In the genomic region with DNA sequence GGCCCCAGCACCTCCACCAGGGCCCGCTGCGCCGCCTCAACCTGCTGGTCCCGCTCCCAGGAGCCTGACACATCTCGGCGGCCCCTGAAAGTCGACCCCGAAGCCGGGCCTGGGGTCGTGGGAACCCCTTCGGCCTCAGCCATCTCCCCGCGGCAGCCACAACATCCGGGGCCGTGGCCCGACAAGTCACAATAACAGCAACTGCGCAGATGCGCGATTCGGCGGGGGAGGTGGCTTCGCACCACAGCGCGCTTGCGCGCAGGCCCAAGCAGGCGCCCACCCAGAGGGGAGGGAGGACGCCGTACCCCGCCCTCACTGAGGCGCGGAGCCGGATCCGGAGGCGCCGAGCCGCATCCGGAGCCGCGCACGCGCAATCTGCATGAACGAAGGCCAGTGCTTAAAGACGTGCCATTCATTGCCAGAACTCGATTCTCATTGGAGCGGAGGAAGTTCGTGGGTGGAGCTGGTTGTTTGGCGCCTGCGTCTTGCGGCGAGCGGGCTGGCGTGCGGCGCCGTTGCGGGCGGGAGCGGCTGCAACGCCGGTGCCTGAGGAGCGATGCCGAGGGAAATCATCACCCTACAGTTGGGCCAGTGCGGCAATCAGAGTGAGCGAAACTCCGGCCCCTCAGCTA, we compare ENCODE assay signal across 1 cellular context.
A peak's percentile ranks its signal among the peaks of the same experiment; 100 is the strongest.
TF ChIP-seq lines count a peak whose summit lies in the region.

A gene with protein sequence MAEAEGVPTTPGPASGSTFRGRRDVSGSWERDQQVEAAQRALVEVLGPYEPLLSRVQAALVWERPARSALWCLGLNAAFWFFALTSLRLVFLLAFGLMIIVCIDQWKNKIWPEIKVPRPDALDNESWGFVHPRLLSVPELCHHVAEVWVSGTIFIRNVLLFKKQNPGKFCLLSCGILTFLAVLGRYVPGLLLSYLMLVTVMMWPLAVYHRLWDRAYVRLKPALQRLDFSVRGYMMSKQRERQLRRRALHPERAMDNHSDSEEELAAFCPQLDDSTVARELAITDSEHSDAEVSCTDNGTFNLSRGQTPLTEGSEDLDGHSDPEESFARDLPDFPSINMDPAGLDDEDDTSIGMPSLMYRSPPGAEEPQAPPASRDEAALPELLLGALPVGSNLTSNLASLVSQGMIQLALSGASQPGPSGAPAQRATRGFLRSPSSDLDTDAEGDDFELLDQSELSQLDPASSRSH (minus strand): TSS at position 193 of the 632 bp plus-strand sequence. CDS start 50 bp downstream, at position 143.
A gene (plus strand): TSS at position 502 of the 632 bp plus-strand sequence. CDS start 55 bp downstream, at position 557.

TF ChIP-seq in K562, 482 proteins besides CTCF, POLR2A, EP300 and RAD21 (continued from another document and continues in another):
- TF ChIP-seq MAZ (CRISPR knock-in tag; conservative IDR thresholded peaks at IDR 0.05 in 1 of 2, IDR thresholded peaks at IDR 0.05 in 1 of 2) = peak; percentile 83 to 98
- TF ChIP-seq, protein P1, sequence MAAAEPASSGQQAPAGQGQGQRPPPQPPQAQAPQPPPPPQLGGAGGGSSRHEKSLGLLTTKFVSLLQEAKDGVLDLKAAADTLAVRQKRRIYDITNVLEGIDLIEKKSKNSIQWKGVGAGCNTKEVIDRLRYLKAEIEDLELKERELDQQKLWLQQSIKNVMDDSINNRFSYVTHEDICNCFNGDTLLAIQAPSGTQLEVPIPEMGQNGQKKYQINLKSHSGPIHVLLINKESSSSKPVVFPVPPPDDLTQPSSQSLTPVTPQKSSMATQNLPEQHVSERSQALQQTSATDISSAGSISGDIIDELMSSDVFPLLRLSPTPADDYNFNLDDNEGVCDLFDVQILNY (CRISPR knock-in tag; IDR thresholded peaks at IDR 0.05) = 0 out of 2 replicates have a peak, but pooled peaks have one; percentile 31
- TF ChIP-seq BRD9 (IDR thresholded peaks at IDR 0.05; ENCODE audit: low read depth, partially characterized antibody) = no peak
- TF ChIP-seq, protein P2, sequence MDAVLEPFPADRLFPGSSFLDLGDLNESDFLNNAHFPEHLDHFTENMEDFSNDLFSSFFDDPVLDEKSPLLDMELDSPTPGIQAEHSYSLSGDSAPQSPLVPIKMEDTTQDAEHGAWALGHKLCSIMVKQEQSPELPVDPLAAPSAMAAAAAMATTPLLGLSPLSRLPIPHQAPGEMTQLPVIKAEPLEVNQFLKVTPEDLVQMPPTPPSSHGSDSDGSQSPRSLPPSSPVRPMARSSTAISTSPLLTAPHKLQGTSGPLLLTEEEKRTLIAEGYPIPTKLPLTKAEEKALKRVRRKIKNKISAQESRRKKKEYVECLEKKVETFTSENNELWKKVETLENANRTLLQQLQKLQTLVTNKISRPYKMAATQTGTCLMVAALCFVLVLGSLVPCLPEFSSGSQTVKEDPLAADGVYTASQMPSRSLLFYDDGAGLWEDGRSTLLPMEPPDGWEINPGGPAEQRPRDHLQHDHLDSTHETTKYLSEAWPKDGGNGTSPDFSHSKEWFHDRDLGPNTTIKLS (IDR thresholded peaks at IDR 0.05; ENCODE audit: borderline replicate concordance, low read depth) = peak; percentile 38; the same call in 1 of the 2 replicates
- TF ChIP-seq, protein P3, sequence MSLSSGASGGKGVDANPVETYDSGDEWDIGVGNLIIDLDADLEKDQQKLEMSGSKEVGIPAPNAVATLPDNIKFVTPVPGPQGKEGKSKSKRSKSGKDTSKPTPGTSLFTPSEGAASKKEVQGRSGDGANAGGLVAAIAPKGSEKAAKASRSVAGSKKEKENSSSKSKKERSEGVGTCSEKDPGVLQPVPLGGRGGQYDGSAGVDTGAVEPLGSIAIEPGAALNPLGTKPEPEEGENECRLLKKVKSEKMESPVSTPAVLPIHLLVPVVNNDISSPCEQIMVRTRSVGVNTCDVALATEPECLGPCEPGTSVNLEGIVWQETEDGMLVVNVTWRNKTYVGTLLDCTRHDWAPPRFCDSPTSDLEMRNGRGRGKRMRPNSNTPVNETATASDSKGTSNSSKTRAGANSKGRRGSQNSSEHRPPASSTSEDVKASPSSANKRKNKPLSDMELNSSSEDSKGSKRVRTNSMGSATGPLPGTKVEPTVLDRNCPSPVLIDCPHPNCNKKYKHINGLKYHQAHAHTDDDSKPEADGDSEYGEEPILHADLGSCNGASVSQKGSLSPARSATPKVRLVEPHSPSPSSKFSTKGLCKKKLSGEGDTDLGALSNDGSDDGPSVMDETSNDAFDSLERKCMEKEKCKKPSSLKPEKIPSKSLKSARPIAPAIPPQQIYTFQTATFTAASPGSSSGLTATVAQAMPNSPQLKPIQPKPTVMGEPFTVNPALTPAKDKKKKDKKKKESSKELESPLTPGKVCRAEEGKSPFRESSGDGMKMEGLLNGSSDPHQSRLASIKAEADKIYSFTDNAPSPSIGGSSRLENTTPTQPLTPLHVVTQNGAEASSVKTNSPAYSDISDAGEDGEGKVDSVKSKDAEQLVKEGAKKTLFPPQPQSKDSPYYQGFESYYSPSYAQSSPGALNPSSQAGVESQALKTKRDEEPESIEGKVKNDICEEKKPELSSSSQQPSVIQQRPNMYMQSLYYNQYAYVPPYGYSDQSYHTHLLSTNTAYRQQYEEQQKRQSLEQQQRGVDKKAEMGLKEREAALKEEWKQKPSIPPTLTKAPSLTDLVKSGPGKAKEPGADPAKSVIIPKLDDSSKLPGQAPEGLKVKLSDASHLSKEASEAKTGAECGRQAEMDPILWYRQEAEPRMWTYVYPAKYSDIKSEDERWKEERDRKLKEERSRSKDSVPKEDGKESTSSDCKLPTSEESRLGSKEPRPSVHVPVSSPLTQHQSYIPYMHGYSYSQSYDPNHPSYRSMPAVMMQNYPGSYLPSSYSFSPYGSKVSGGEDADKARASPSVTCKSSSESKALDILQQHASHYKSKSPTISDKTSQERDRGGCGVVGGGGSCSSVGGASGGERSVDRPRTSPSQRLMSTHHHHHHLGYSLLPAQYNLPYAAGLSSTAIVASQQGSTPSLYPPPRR (CRISPR knock-in tag; IDR thresholded peaks at IDR 0.05; ENCODE audit: borderline replicate concordance) = no peak
- no peak for TF ChIP-seq KDM2B (CRISPR knock-in tag; IDR thresholded peaks at IDR 0.05)
- no peak for TF ChIP-seq EWSR1 (IDR thresholded peaks at IDR 0.05; ENCODE audit: borderline replicate concordance, low read depth, partially characterized antibody)
- TF ChIP-seq ZNF311 (CRISPR knock-in tag; IDR thresholded peaks at IDR 0.05) = no peak
- TF ChIP-seq ZNF780A (CRISPR knock-in tag; IDR thresholded peaks at IDR 0.05) = no peak
- no peak; the same call in 1 of the 2 replicates for TF ChIP-seq MBD2 (IDR thresholded peaks at IDR 0.05; ENCODE audit: borderline replicate concordance, low read depth)
- no peak for TF ChIP-seq MCM7 (IDR thresholded peaks at IDR 0.05)
- TF ChIP-seq, protein P4, sequence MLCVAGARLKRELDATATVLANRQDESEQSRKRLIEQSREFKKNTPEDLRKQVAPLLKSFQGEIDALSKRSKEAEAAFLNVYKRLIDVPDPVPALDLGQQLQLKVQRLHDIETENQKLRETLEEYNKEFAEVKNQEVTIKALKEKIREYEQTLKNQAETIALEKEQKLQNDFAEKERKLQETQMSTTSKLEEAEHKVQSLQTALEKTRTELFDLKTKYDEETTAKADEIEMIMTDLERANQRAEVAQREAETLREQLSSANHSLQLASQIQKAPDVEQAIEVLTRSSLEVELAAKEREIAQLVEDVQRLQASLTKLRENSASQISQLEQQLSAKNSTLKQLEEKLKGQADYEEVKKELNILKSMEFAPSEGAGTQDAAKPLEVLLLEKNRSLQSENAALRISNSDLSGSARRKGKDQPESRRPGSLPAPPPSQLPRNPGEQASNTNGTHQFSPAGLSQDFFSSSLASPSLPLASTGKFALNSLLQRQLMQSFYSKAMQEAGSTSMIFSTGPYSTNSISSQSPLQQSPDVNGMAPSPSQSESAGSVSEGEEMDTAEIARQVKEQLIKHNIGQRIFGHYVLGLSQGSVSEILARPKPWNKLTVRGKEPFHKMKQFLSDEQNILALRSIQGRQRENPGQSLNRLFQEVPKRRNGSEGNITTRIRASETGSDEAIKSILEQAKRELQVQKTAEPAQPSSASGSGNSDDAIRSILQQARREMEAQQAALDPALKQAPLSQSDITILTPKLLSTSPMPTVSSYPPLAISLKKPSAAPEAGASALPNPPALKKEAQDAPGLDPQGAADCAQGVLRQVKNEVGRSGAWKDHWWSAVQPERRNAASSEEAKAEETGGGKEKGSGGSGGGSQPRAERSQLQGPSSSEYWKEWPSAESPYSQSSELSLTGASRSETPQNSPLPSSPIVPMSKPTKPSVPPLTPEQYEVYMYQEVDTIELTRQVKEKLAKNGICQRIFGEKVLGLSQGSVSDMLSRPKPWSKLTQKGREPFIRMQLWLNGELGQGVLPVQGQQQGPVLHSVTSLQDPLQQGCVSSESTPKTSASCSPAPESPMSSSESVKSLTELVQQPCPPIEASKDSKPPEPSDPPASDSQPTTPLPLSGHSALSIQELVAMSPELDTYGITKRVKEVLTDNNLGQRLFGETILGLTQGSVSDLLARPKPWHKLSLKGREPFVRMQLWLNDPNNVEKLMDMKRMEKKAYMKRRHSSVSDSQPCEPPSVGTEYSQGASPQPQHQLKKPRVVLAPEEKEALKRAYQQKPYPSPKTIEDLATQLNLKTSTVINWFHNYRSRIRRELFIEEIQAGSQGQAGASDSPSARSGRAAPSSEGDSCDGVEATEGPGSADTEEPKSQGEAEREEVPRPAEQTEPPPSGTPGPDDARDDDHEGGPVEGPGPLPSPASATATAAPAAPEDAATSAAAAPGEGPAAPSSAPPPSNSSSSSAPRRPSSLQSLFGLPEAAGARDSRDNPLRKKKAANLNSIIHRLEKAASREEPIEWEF (CRISPR knock-in tag; IDR thresholded peaks at IDR 0.05) = no peak
- no peak for TF ChIP-seq CBFA2T3 (IDR thresholded peaks at IDR 0.05)
- TF ChIP-seq KDM5B (IDR thresholded peaks at IDR 0.05; ENCODE audit: insufficient replicate concordance, low read depth, low read length) = peak; percentile 73
- TF ChIP-seq CBX1 (IDR thresholded peaks at IDR 0.05; ENCODE audit: low read depth) = peak; percentile 61; the same call in 1 of the 2 replicates
- TF ChIP-seq, protein P5, sequence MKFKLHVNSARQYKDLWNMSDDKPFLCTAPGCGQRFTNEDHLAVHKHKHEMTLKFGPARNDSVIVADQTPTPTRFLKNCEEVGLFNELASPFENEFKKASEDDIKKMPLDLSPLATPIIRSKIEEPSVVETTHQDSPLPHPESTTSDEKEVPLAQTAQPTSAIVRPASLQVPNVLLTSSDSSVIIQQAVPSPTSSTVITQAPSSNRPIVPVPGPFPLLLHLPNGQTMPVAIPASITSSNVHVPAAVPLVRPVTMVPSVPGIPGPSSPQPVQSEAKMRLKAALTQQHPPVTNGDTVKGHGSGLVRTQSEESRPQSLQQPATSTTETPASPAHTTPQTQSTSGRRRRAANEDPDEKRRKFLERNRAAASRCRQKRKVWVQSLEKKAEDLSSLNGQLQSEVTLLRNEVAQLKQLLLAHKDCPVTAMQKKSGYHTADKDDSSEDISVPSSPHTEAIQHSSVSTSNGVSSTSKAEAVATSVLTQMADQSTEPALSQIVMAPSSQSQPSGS (CRISPR knock-in tag; IDR thresholded peaks at IDR 0.05) = no peak
- TF ChIP-seq TCFL5 (CRISPR knock-in tag; conservative IDR thresholded peaks at IDR 0.05) = no peak
- TF ChIP-seq, protein P6, sequence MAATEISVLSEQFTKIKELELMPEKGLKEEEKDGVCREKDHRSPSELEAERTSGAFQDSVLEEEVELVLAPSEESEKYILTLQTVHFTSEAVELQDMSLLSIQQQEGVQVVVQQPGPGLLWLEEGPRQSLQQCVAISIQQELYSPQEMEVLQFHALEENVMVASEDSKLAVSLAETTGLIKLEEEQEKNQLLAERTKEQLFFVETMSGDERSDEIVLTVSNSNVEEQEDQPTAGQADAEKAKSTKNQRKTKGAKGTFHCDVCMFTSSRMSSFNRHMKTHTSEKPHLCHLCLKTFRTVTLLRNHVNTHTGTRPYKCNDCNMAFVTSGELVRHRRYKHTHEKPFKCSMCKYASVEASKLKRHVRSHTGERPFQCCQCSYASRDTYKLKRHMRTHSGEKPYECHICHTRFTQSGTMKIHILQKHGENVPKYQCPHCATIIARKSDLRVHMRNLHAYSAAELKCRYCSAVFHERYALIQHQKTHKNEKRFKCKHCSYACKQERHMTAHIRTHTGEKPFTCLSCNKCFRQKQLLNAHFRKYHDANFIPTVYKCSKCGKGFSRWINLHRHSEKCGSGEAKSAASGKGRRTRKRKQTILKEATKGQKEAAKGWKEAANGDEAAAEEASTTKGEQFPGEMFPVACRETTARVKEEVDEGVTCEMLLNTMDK (IDR thresholded peaks at IDR 0.05; ENCODE audit: borderline replicate concordance, insufficient read depth, low read depth, low read length, poor library complexity, severe bottlenecking) = no peak
- TF ChIP-seq PHF8 (IDR thresholded peaks at IDR 0.05; ENCODE audit: borderline replicate concordance, low read length) = peak; percentile 84; the same call in 1 of the 2 replicates
- TF ChIP-seq, protein P7, sequence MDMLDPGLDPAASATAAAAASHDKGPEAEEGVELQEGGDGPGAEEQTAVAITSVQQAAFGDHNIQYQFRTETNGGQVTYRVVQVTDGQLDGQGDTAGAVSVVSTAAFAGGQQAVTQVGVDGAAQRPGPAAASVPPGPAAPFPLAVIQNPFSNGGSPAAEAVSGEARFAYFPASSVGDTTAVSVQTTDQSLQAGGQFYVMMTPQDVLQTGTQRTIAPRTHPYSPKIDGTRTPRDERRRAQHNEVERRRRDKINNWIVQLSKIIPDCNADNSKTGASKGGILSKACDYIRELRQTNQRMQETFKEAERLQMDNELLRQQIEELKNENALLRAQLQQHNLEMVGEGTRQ (CRISPR knock-in tag; IDR thresholded peaks at IDR 0.05) = no peak
- TF ChIP-seq, protein P8, sequence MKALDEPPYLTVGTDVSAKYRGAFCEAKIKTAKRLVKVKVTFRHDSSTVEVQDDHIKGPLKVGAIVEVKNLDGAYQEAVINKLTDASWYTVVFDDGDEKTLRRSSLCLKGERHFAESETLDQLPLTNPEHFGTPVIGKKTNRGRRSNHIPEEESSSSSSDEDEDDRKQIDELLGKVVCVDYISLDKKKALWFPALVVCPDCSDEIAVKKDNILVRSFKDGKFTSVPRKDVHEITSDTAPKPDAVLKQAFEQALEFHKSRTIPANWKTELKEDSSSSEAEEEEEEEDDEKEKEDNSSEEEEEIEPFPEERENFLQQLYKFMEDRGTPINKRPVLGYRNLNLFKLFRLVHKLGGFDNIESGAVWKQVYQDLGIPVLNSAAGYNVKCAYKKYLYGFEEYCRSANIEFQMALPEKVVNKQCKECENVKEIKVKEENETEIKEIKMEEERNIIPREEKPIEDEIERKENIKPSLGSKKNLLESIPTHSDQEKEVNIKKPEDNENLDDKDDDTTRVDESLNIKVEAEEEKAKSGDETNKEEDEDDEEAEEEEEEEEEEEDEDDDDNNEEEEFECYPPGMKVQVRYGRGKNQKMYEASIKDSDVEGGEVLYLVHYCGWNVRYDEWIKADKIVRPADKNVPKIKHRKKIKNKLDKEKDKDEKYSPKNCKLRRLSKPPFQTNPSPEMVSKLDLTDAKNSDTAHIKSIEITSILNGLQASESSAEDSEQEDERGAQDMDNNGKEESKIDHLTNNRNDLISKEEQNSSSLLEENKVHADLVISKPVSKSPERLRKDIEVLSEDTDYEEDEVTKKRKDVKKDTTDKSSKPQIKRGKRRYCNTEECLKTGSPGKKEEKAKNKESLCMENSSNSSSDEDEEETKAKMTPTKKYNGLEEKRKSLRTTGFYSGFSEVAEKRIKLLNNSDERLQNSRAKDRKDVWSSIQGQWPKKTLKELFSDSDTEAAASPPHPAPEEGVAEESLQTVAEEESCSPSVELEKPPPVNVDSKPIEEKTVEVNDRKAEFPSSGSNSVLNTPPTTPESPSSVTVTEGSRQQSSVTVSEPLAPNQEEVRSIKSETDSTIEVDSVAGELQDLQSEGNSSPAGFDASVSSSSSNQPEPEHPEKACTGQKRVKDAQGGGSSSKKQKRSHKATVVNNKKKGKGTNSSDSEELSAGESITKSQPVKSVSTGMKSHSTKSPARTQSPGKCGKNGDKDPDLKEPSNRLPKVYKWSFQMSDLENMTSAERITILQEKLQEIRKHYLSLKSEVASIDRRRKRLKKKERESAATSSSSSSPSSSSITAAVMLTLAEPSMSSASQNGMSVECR (CRISPR knock-in tag; IDR thresholded peaks at IDR 0.05) = 0 out of 2 replicates have a peak, but pooled peaks have one; percentile 66
- TF ChIP-seq DDX20 (tag; IDR thresholded peaks at IDR 0.05; ENCODE audit: low read depth) = no peak
